In the genomic region with DNA sequence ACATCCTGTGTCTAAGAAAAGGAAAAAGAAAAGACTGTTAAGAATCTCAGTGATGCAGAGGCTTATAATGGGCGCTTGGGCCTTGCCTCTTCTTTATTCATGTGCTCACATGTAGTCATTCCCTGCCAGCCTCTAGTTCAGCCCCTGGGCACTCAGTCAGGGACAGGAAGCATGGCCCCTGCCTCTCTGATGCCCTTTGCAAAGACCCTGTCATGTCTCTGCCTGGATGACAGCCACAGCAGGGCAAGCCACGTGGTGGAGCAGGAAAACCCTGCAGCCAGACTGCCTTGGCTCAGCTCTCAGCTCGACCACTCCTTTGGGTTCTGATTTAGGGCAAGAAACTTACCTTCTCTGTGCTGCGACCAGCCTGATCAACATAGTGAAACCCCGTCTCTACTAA, we compare ENCODE assay signal across 20 cellular contexts.
DNase-seq lines count a peak whose midpoint lies in the region; ATAC-seq and TF ChIP-seq lines count a peak whose summit lies in the region.
"Had no signal": no experiment of that assay in that cellular context is flagged by ENCODE, and none has a peak within 500 bp of the region (broad histone marks: within the 10 kb centered on the region; RNA-seq: fewer than 3 reads in every experiment).

No MANE protein-coding gene starts in this region.

- no peak overlapping the region for H3K23ac ChIP-seq in neuronal stem cell (ENCODE audit: low read depth, low read length, poor library complexity)

- no peak overlapping the region for H2BK5ac ChIP-seq in neuronal stem cell (ENCODE audit: low read length)

- ATAC-seq in GM19023 (IDR thresholded peaks at IDR 0.05; ENCODE audit: unreplicated experiment) = no peak
- ATAC-seq: K562 had no signal

- no peak overlapping the region for H3K4me2 ChIP-seq in neuronal stem cell (ENCODE audit: insufficient read depth, low read length, poor library complexity, severe bottlenecking)
- H3K4me2 ChIP-seq: BLaER1 had no signal

- H3K36me3 ChIP-seq in A673 (ENCODE audit: insufficient read depth, low read length, poor library complexity, severe bottlenecking) (no peaks in the 10 kb centered on the region), SK-N-MC (ENCODE audit: insufficient read depth, low read length) (no peaks in the 10 kb centered on the region), left ventricle myocardium inferior (no peaks in the 10 kb centered on the region), neuronal stem cell (replicated peaks in 1 of 2; ENCODE audit: control insufficient read depth in 2 of 2, insufficient read depth in 2 of 2, low read length in 2 of 2) (no peaks in the 10 kb centered on the region)
- H3K36me3 ChIP-seq: BLaER1, MG63 had no signal

- TF ChIP-seq CTCF in A673 (conservative IDR thresholded peaks at IDR 0.05; ENCODE audit: low read depth, low read length) = no peak
- TF ChIP-seq CTCF in left ventricle myocardium inferior (IDR thresholded peaks at IDR 0.05; ENCODE audit: borderline replicate concordance) = no peak

- H3K14ac ChIP-seq in neuronal stem cell (ENCODE audit: low read length) = no peak overlapping the region

- CTCF ChIA-PET in A673 (lab: Charles Lee) = no interaction called here

- H3K4me3 ChIP-seq in A673 (ENCODE audit: low read depth, low read length, poor library complexity, severe bottlenecking) (no peak overlapping the region), SK-N-MC (no peak overlapping the region), left ventricle myocardium inferior (no peak overlapping the region), neuronal stem cell (ENCODE audit: low read length in 2 of 2) (no peak overlapping the region)
- H3K4me3 ChIP-seq: BLaER1, K562, MG63 had no signal

- H2AK5ac ChIP-seq in neuronal stem cell (ENCODE audit: low read depth, low read length) = no peak overlapping the region

- no peak overlapping the region for H3K4ac ChIP-seq in neuronal stem cell (ENCODE audit: low read length)

- no peak overlapping the region for H2BK15ac ChIP-seq in neuronal stem cell (ENCODE audit: low read length)

- H2BK12ac ChIP-seq in neuronal stem cell (ENCODE audit: low read length) = no peak overlapping the region

- POLR2A ChIA-PET in A673 (lab: Charles Lee; ENCODE audit: low non-redundant PET) = no interaction called here

- no peak overlapping the region for H4K8ac ChIP-seq in neuronal stem cell (ENCODE audit: low read depth, low read length)

- H3K9me3 ChIP-seq in A673 (ENCODE audit: low read depth, low read length, poor library complexity, severe bottlenecking) (no peaks in the 10 kb centered on the region), SK-N-MC (ENCODE audit: low read depth, low read length) (no peaks in the 10 kb centered on the region), left ventricle myocardium inferior (replicated peaks) (no peaks in the 10 kb centered on the region), neuronal stem cell (replicated peaks in 1 of 2; ENCODE audit: control insufficient read depth in 2 of 2, insufficient read depth in 1 of 2, low read depth in 1 of 2, low read length in 2 of 2) (no peaks in the 10 kb centered on the region)
- H3K9me3 ChIP-seq: BLaER1, MG63 had no signal

- H3K27ac ChIP-seq in A673 (ENCODE audit: low read depth, low read length, poor library complexity, severe bottlenecking) (peak overlapping the region; percentile 62), SK-N-MC (peak overlapping the region; percentile 86), left ventricle myocardium inferior (replicated peaks) (peak overlapping the region; percentile 84), neuronal stem cell (replicated peaks; ENCODE audit: low read length) (no peak overlapping the region)
- H3K27ac ChIP-seq: BLaER1 had no signal

- H2AFZ ChIP-seq in neuronal stem cell (ENCODE audit: low read length) = peak overlapping the region; percentile 89

- H3K27me3 ChIP-seq in A673 (replicated peaks; ENCODE audit: insufficient read depth, low read depth, low read length, poor library complexity) (no peaks in the 10 kb centered on the region), left ventricle myocardium inferior (ENCODE audit: low read depth) (peaks cover 4% of the 10 kb centered on the region), neuronal stem cell (ENCODE audit: control insufficient read depth in 3 of 3, insufficient read depth in 3 of 3, low read depth in 1 of 3, low read length in 3 of 3) (no peaks in the 10 kb centered on the region)
- H3K27me3 ChIP-seq: BLaER1, MG63 had no signal

- intact Hi-C loops in A673 (cut with micrococcal nuclease; ENCODE audit: unreplicated experiment) = no loop called here
- intact Hi-C loops in left ventricle myocardium inferior (cut with micrococcal nuclease) = no loop called here

- no peak overlapping the region for H2BK120ac ChIP-seq in neuronal stem cell (ENCODE audit: low read depth, low read length)

- H3K9ac ChIP-seq in SK-N-MC (ENCODE audit: insufficient read length) (no peak overlapping the region), neuronal stem cell (ENCODE audit: low read depth, low read length, poor library complexity) (no peak overlapping the region)
- H3K9ac ChIP-seq: BLaER1 had no signal

- H3K18ac ChIP-seq in neuronal stem cell (ENCODE audit: low read length) = no peak overlapping the region

- H3K4me1 ChIP-seq in A673 (ENCODE audit: insufficient read depth, low read length, poor library complexity, severe bottlenecking) = peaks cover 22% of the 10 kb centered on the region
- peaks cover 39% of the 10 kb centered on the region for H3K4me1 ChIP-seq in left ventricle myocardium inferior
- peaks cover 17 to 31% of the 10 kb centered on the region in 2 donors for H3K4me1 ChIP-seq in neuronal stem cell (ENCODE audit: control insufficient read depth in 2 of 2, insufficient read depth in 1 of 2, low read depth in 1 of 2, low read length in 2 of 2)

- H4K91ac ChIP-seq in neuronal stem cell (ENCODE audit: low read depth, low read length, poor library complexity) = no peak overlapping the region

- BruUV-seq in A673 (replicated peaks; lab: Mats Ljungman, UMichigan) = no TSS peak

- no CpG with 5 or more reads among the region's 5 CpGs for WGBS in neuronal stem cell (ENCODE audit: extremely low coverage in 2 of 2, insufficient read length in 2 of 2, insufficient replicate concordance in 1 of 2), 2 donors

- DNase-seq in A673 (ENCODE audit: low spot score) (no peak), SK-N-MC (ENCODE audit: low read depth, low spot score) (no peak), left ventricle myocardium inferior (no peak), neuronal stem cell (ENCODE audit: low spot score) (no peak), inferior parietal cortex (ENCODE audit: extremely low spot score) (no peak)
- DNase-seq in activated CD4-positive, alpha-beta T cell treated with anti-CD3 and anti-CD28 coated beads, Interleukin-2, amount 50 U/mL, for 48 hours = no peak
- no peak for DNase-seq in effector CD8-positive, alpha-beta T cell (lab: John Stamatoyannopoulos, UW)
- DNase-seq: CD4-positive, alpha-beta T cell; COR-L47; DMS79; MG63; NCI-H1048; NCI-H1417 treated with DMSO at 0.1 percent for 48 hours; NCI-H187; NCI-H2107; NCI-H526 treated with DMSO at 0.1 percent for 48 hours; SHP77 had no signal

- H3K79me1 ChIP-seq in neuronal stem cell (ENCODE audit: low read depth, low read length) = no peaks in the 10 kb centered on the region
